8 cellular contexts compared by ENCODE assay signal in the genomic region with DNA sequence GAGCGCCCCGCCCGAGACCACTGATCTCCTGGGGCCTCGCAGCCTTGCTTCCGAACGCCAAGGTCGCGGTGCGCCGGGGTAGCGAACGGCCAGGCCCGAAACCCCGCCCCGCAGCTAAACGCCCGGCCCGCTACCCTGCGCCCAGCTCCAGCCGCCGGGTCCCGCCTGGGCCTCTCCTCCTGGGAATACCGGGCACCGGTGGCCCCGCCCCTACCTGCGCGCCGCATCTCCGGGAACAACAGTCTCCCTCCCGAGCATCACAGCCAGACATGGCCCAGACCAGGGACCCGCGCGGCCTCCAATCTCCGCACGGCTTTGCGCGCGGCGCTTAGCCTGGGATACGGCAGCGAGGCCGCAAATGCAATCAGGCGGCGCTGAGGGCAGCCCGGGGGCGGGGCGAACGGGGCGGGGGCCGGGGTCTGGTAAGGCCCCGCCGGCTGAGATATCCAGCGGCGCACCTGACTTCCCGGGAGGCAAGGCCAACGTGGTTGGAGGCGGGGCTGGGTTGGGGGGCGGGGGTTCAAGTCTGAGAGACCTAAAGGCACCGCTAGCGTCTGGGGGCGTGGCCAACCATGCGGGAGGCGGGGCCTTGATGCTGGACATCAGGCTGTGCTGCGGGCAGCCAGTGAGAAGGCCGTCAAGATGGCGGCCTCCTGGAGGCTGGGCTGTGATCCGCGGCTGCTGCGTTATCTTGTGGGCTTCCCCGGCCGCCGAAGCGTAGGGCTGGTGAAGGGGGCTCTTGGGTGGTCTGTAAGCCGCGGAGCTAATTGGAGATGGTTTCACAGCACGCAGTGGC. TPM values are rescaled to one million over a fixed set of nuclear protein-coding genes. Genes with fewer than 3 reads are reported as not detected.
A peak's percentile ranks its signal among the peaks of the same experiment; 100 is the strongest.
DNase-seq lines count a peak whose midpoint lies in the region; ATAC-seq, FAIRE-seq and TF ChIP-seq lines count a peak whose summit lies in the region.

A gene with protein sequence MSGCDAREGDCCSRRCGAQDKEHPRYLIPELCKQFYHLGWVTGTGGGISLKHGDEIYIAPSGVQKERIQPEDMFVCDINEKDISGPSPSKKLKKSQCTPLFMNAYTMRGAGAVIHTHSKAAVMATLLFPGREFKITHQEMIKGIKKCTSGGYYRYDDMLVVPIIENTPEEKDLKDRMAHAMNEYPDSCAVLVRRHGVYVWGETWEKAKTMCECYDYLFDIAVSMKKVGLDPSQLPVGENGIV (minus strand): TSS at position 366 of the 796 bp plus-strand sequence. CDS start 95 bp downstream, at position 271.
A gene (plus strand): TSS at position 605 of the 796 bp plus-strand sequence. CDS start 38 bp downstream, at position 643.

- H2AK5ac ChIP-seq in neuronal stem cell (ENCODE audit: low read depth, low read length) = peak within 1 kb of the TSS; percentile 69

- no peak within 1 kb of the TSS for H3K4ac ChIP-seq in neuronal stem cell (ENCODE audit: low read length)

- peak within 1 kb of the TSS; percentile 95 for H3K27ac ChIP-seq in neuronal stem cell (replicated peaks; ENCODE audit: low read length)
- peak within 1 kb of the TSS; percentile 96 for H3K27ac ChIP-seq in subcutaneous abdominal adipose tissue (ENCODE audit: low read depth, low read length)

- peak within 1 kb of the TSS; percentile 89 for H3K4me3 ChIP-seq in GM06990 (replicated peaks; ENCODE audit: low read depth, low read length)
- H3K4me3 ChIP-seq in NB4 (ENCODE audit: low read depth, low read length) = peak within 1 kb of the TSS; percentile 95
- H3K4me3 ChIP-seq in neuronal stem cell (ENCODE audit: low read length in 2 of 2) = peak within 1 kb of the TSS; percentile 69 to 96
- H3K4me3 ChIP-seq in subcutaneous abdominal adipose tissue (ENCODE audit: low read depth in 1 of 5, low read length in 5 of 5) = peak within 1 kb of the TSS; percentile 89 to 99 (median 91)

- CTCF ChIA-PET in activated naive CD4-positive, alpha-beta T cell treated with anti-CD3 and anti-CD28 coated beads for 36 hours (lab: Charles Lee) = interaction anchor here (0.8 to 2.1 kb wide), 4 partner anchors 9 to 390 kb away, joined by 3 to 5 read pairs (median 3); no protein-coding TSS in a partner anchor

- no peak for FAIRE-seq in frontal cortex (lab: Jason Lieb, UNC)

- peak; percentile 98 for DNase-seq in GM06990 (ENCODE audit: extremely low read depth, insufficient read length)
- DNase-seq in NB4 (ENCODE audit: low read depth) = peak; percentile 99
- DNase-seq in SK-N-DZ (ENCODE audit: low spot score) = peak; percentile 98
- DNase-seq in activated naive CD4-positive, alpha-beta T cell treated with anti-CD3 and anti-CD28 coated beads for 36 hours = peak; percentile 98
- peak; percentile 86 to 91 for DNase-seq in frontal cortex (ENCODE audit: low spot score in 2 of 2)
- DNase-seq in neuronal stem cell (ENCODE audit: low spot score) = peak; percentile 98

- H3K79me1 ChIP-seq in neuronal stem cell (ENCODE audit: low read depth, low read length) = peaks cover 2% of the 10 kb centered on the region

- peak within 1 kb of the TSS; percentile 41 for H2BK15ac ChIP-seq in neuronal stem cell (ENCODE audit: low read length)

- H3K4me1 ChIP-seq in neuronal stem cell (ENCODE audit: control insufficient read depth in 2 of 2, insufficient read depth in 1 of 2, low read depth in 1 of 2, low read length in 2 of 2) (peaks cover 0 to 2% of the 10 kb centered on the region in 2 donors), subcutaneous abdominal adipose tissue (ENCODE audit: control insufficient read depth in 5 of 5, insufficient read depth in 5 of 5, low read length in 5 of 5) (peaks cover 2 to 76% (median 48%) of the 10 kb centered on the region in 5 donors)

- TF ChIP-seq POLR2A in NB4 (IDR thresholded peaks at IDR 0.05; ENCODE audit: extremely low read depth, insufficient read length) = peak; percentile 90

- H2BK5ac ChIP-seq in neuronal stem cell (ENCODE audit: low read length) = peak within 1 kb of the TSS; percentile 87

- H3K27ac Mint-ChIP-seq in activated naive CD4-positive, alpha-beta T cell treated with anti-CD3 and anti-CD28 coated beads for 36 hours = peak within 1 kb of the TSS; percentile 96

- peak within 1 kb of the TSS; percentile 61 for H4K91ac ChIP-seq in neuronal stem cell (ENCODE audit: low read depth, low read length, poor library complexity)

- H3K36me3 ChIP-seq in GM06990 (ENCODE audit: control insufficient read depth, insufficient read depth, low read length) (no peaks in the 10 kb centered on the region), neuronal stem cell (replicated peaks in 1 of 2; ENCODE audit: control insufficient read depth in 2 of 2, insufficient read depth in 2 of 2, low read length in 2 of 2) (peaks cover 0 to 50% of the 10 kb centered on the region in 2 donors), subcutaneous abdominal adipose tissue (ENCODE audit: control insufficient read depth in 5 of 5, insufficient read depth in 5 of 5, low read length in 5 of 5) (peaks cover 0 to 12% (median 0%) of the 10 kb centered on the region in 5 donors)

- ATAC-seq in HG02571 (IDR thresholded peaks at IDR 0.05; ENCODE audit: unreplicated experiment) = peak; percentile 91

- H3K27me3 ChIP-seq in GM06990 (replicated peaks; ENCODE audit: control insufficient read depth, insufficient read depth, low read length) = no peaks in the 10 kb centered on the region
- H3K27me3 ChIP-seq in neuronal stem cell (ENCODE audit: control insufficient read depth in 3 of 3, insufficient read depth in 3 of 3, low read depth in 1 of 3, low read length in 3 of 3) = no peaks in the 10 kb centered on the region
- H3K27me3 ChIP-seq in subcutaneous abdominal adipose tissue (ENCODE audit: control insufficient read depth in 5 of 5, insufficient read depth in 4 of 5, low read length in 5 of 5) = no peaks in the 10 kb centered on the region

- H3K9me3 Mint-ChIP-seq in activated naive CD4-positive, alpha-beta T cell treated with anti-CD3 and anti-CD28 coated beads for 36 hours = peaks cover 4% of the 10 kb centered on the region

- no CpG with 5 or more reads among the region's 76 CpGs for WGBS in neuronal stem cell (ENCODE audit: extremely low coverage in 2 of 2, insufficient read length in 2 of 2, insufficient replicate concordance in 1 of 2), 2 donors

- intact Hi-C loops in activated naive CD4-positive, alpha-beta T cell treated with anti-CD3 and anti-CD28 coated beads for 36 hours (cut with micrococcal nuclease) = loop anchor here (1.0 to 10.0 kb wide), 13 partner anchors 125 to 1659 kb away; a partner anchor contains a TSS

- H3K4me3 Mint-ChIP-seq in activated naive CD4-positive, alpha-beta T cell treated with anti-CD3 and anti-CD28 coated beads for 36 hours = peak within 1 kb of the TSS; percentile 99

- peak within 1 kb of the TSS; percentile 91 for H3K4me2 ChIP-seq in neuronal stem cell (ENCODE audit: insufficient read depth, low read length, poor library complexity, severe bottlenecking)

- peaks cover 44% of the 10 kb centered on the region for H3K4me1 Mint-ChIP-seq in activated naive CD4-positive, alpha-beta T cell treated with anti-CD3 and anti-CD28 coated beads for 36 hours (ENCODE audit: low read depth)

- H2BK120ac ChIP-seq in neuronal stem cell (ENCODE audit: low read depth, low read length) = no peak within 1 kb of the TSS

- peak within 1 kb of the TSS; percentile 98 for H3K23ac ChIP-seq in neuronal stem cell (ENCODE audit: low read depth, low read length, poor library complexity)

- peak within 1 kb of the TSS; percentile 87 for H4K8ac ChIP-seq in neuronal stem cell (ENCODE audit: low read depth, low read length)

- H2BK12ac ChIP-seq in neuronal stem cell (ENCODE audit: low read length) = no peak within 1 kb of the TSS

- H3K27me3 Mint-ChIP-seq in activated naive CD4-positive, alpha-beta T cell treated with anti-CD3 and anti-CD28 coated beads for 36 hours (ENCODE audit: low read depth) = no peaks in the 10 kb centered on the region

- peak within 1 kb of the TSS; percentile 99 for H2AFZ ChIP-seq in neuronal stem cell (ENCODE audit: low read length)

- H3K9me3 ChIP-seq in neuronal stem cell (replicated peaks in 1 of 2; ENCODE audit: control insufficient read depth in 2 of 2, insufficient read depth in 1 of 2, low read depth in 1 of 2, low read length in 2 of 2) (peaks cover 0 to 6% of the 10 kb centered on the region in 2 donors), subcutaneous abdominal adipose tissue (ENCODE audit: control insufficient read depth in 5 of 5, low read length in 5 of 5) (no peaks in the 10 kb centered on the region)

- no peak for TF ChIP-seq CTCF in GM06990 (IDR thresholded peaks at IDR 0.05; ENCODE audit: insufficient read depth, low read length, poor library complexity, severe bottlenecking)
- no peak for TF ChIP-seq CTCF in NB4 (IDR thresholded peaks at IDR 0.05; ENCODE audit: low read depth, low read length)

- peak within 1 kb of the TSS; percentile 92 for H3K9ac ChIP-seq in neuronal stem cell (ENCODE audit: low read depth, low read length, poor library complexity)
- peak within 1 kb of the TSS; percentile 94 to 99 (median 97) for H3K9ac ChIP-seq in subcutaneous abdominal adipose tissue (ENCODE audit: low read length in 5 of 5)

- H3K14ac ChIP-seq in neuronal stem cell (ENCODE audit: low read length) = no peak within 1 kb of the TSS

- H3K36me3 Mint-ChIP-seq in activated naive CD4-positive, alpha-beta T cell treated with anti-CD3 and anti-CD28 coated beads for 36 hours (ENCODE audit: low read depth) = peaks cover 15% of the 10 kb centered on the region

- H3K18ac ChIP-seq in neuronal stem cell (ENCODE audit: low read length) = peak within 1 kb of the TSS; percentile 99

RNA-seq across cellular contexts. Expression of the first gene that starts in this region (rescaled TPM):
- polyA plus RNA-seq in SK-N-DZ (2014; cell fraction: cytosol; rRNA removed) = 36.1 TPM in 2 replicates
- polyA plus RNA-seq in SK-N-DZ (2014; cell fraction: nucleus; rRNA removed) = 32.4 and 34.8 TPM in 2 replicates
- total RNA-seq in activated naive CD4-positive, alpha-beta T cell treated with anti-CD3 and anti-CD28 coated beads for 36 hours = 10 to 100 TPM; 42.4 to 42.5 TPM
- 37.9 TPM for total RNA-seq in frontal cortex
- 18.4 TPM for polyA plus RNA-seq in neuronal stem cell (2013, experiment 1 of 2)
- polyA plus RNA-seq in neuronal stem cell (2013, experiment 2 of 2) = 18.2 TPM

RNA-seq across cellular contexts. Expression of the second gene that starts in this region (rescaled TPM):
- polyA plus RNA-seq in SK-N-DZ (2014; cell fraction: cytosol; rRNA removed) = 42.4 and 45.4 TPM in 2 replicates
- 26.7 and 28.8 TPM in 2 replicates for polyA plus RNA-seq in SK-N-DZ (2014; cell fraction: nucleus; rRNA removed)
- total RNA-seq in activated naive CD4-positive, alpha-beta T cell treated with anti-CD3 and anti-CD28 coated beads for 36 hours = 10 to 100 TPM; 38.2 to 40.9 TPM
- total RNA-seq in frontal cortex = 46.1 TPM
- polyA plus RNA-seq in neuronal stem cell (2013, experiment 1 of 2) = 24.5 TPM
- 26.7 TPM for polyA plus RNA-seq in neuronal stem cell (2013, experiment 2 of 2)

Comparison
In these comparisons a context has a peak if more than half of its experiments do, and no peak if none do; other contexts are left out.
1. Peak in every context shown above with its lines: DNase-seq, ATAC-seq, H3K4me3 ChIP-seq and H3K27ac ChIP-seq.